In genomic region chr5:14463629-14464028, GRCh38 we compare ENCODE assay signal across 9 cellular contexts.
DNase-seq lines count a peak whose midpoint lies in the region; ATAC-seq, FAIRE-seq and TF ChIP-seq lines count a peak whose summit lies in the region.
"Had no signal": no experiment of that assay in that cellular context is flagged by ENCODE, and none has a peak within 500 bp of the region (broad histone marks: within the 10 kb centered on the region; RNA-seq: fewer than 3 reads in every experiment).

No MANE protein-coding gene starts in this region.

- ATAC-seq in pancreas (peak in 3 of 4 donors; percentile 41 to 78 (median 68)), HG02970 (IDR thresholded peaks at IDR 0.05; ENCODE audit: low FRiP score, unreplicated experiment) (no peak)

- H3K9me3 Mint-ChIP-seq in HFFc6: no peaks in the 10 kb centered on the region

- H3K4me3 ChIP-seq in endothelial cell of umbilical vein (replicated peaks in 1 of 3; ENCODE audit: insufficient read depth in 1 of 3, low read depth in 1 of 3, low read length in 3 of 3): no peak overlapping the region
- H3K4me3 ChIP-seq in pancreas: no peak overlapping the region
- H3K4me3 ChIP-seq in Karpas-422 (ENCODE audit: low read length): no peak overlapping the region

- peaks cover 21% of the 10 kb centered on the region for H3K27me3 Mint-ChIP-seq in HFFc6 (ENCODE audit: insufficient read depth)

- 60 to 62% methylated on average over 3 of the region's 3 CpGs for WGBS in pancreas, 2 donors

- H3K4me2 ChIP-seq in endothelial cell of umbilical vein (ENCODE audit: insufficient read depth, low read length) (peak overlapping the region; percentile 23), Karpas-422 (ENCODE audit: low read depth, low read length, poor library complexity, severe bottlenecking) (no peak overlapping the region)

- FAIRE-seq in endothelial cell of umbilical vein (lab: Jason Lieb, UNC): peak; percentile 94
- FAIRE-seq in pancreas (lab: Jason Lieb, UNC): no peak
- no peak for FAIRE-seq in urothelium cell line (lab: Jason Lieb, UNC)
- FAIRE-seq in GM12891 (lab: Jason Lieb, UNC): no peak

- BruUV-seq in endothelial cell of umbilical vein (replicated peaks; lab: Mats Ljungman, UMichigan): no TSS peak

- peak; percentile 80 for DNase-seq in HFFc6
- peak; percentile 97 to 98 for DNase-seq in NOMO-1 (lab: John Stamatoyannopoulos, UW; ENCODE audit: unreplicated experiment in 2 of 2)
- peak; percentile 96 for DNase-seq in endothelial cell of umbilical vein (ENCODE audit: low read depth, low spot score)
- no peak for DNase-seq in pancreas
- DNase-seq in urothelium cell line (ENCODE audit: low spot score): no peak
- DNase-seq in Karpas-422: no peak
- DNase-seq in GM12891 (ENCODE audit: insufficient read length, low spot score): no peak
- DNase-seq: amniotic stem cell had no signal

- H3K27ac ChIP-seq in endothelial cell of umbilical vein (ENCODE audit: insufficient read depth, low read depth, low read length) (peak overlapping the region; percentile 71), pancreas (no peak overlapping the region), Karpas-422 (ENCODE audit: low read length) (no peak overlapping the region)

- peaks cover 25% of the 10 kb centered on the region for H3K4me1 ChIP-seq in endothelial cell of umbilical vein (ENCODE audit: control insufficient read depth, extremely low read depth, insufficient read depth, low read length)
- H3K4me1 ChIP-seq in pancreas: peaks cover 4 to 8% (median 7%) of the 10 kb centered on the region in 3 donors
- no peaks in the 10 kb centered on the region for H3K4me1 ChIP-seq in Karpas-422 (ENCODE audit: low read length)

- H3K79me2 ChIP-seq in endothelial cell of umbilical vein (ENCODE audit: control insufficient read depth, insufficient read depth, low read length): no peaks in the 10 kb centered on the region
- no peaks in the 10 kb centered on the region for H3K79me2 ChIP-seq in Karpas-422 (ENCODE audit: low read length)

- POLR2A ChIA-PET in endothelial cell of umbilical vein (lab: Charles Lee): no interaction called here

- H3K27me3 ChIP-seq in endothelial cell of umbilical vein (ENCODE audit: control insufficient read depth in 2 of 2, insufficient read depth in 2 of 2, low read length in 2 of 2) (no peaks in the 10 kb centered on the region), pancreas (no peaks in the 10 kb centered on the region), Karpas-422 (ENCODE audit: low read length) (no peaks in the 10 kb centered on the region)

- no peak overlapping the region for H2AFZ ChIP-seq in endothelial cell of umbilical vein (ENCODE audit: low read depth, low read length)
- H2AFZ ChIP-seq in Karpas-422 (ENCODE audit: low read length): no peak overlapping the region

- no peak overlapping the region for H3K4me3 Mint-ChIP-seq in HFFc6

- H4K20me1 ChIP-seq in endothelial cell of umbilical vein (replicated peaks; ENCODE audit: control insufficient read depth, extremely low read depth, insufficient read depth, low read length) (no peaks in the 10 kb centered on the region), Karpas-422 (ENCODE audit: insufficient read depth, low read depth, low read length) (no peaks in the 10 kb centered on the region)

- dilution Hi-C loops in endothelial cell of umbilical vein (cut with MboI; ENCODE audit: extremely low pct_ligation_motif_present, low sequenced_read_pairs): no loop called here

- intact Hi-C loops in endothelial cell of umbilical vein (cut with micrococcal nuclease) (loop anchor here (1.0 to 5.0 kb wide), 2 partner anchors 14 to 66 kb away; no protein-coding TSS in a partner anchor), pancreas (cut with DNase I) (no loop called here)

- H3K27ac Mint-ChIP-seq in HFFc6: peak overlapping the region; percentile 71

- TF ChIP-seq POLR2A in endothelial cell of umbilical vein (IDR thresholded peaks at IDR 0.05; ENCODE audit: low read depth, low read length) (peak; percentile 57), GM12891 (IDR thresholded peaks at IDR 0.05; ENCODE audit: low read depth, low read length) (no peak)

- CTCF ChIA-PET in endothelial cell of umbilical vein (lab: Charles Lee): interaction anchor here (0.9 to 1.3 kb wide), 4 partner anchors 10 to 185 kb away, joined by 3 to 7 read pairs (median 4); no protein-coding TSS in a partner anchor

- peaks cover 68% of the 10 kb centered on the region for H3K36me3 Mint-ChIP-seq in HFFc6 (ENCODE audit: low read depth)

- H3K9me2 ChIP-seq in Karpas-422 (replicated peaks; ENCODE audit: insufficient read depth, low read length): no peaks in the 10 kb centered on the region

- H3K4me1 Mint-ChIP-seq in HFFc6 (ENCODE audit: low read depth): peaks cover 67% of the 10 kb centered on the region

- peaks cover 18 to 23% of the 10 kb centered on the region in 2 experiments for H3K36me3 ChIP-seq in endothelial cell of umbilical vein (ENCODE audit: control insufficient read depth in 2 of 2, extremely low read depth in 1 of 2, insufficient read depth in 2 of 2, low read length in 2 of 2)
- peaks cover 0 to 34% (median 3%) of the 10 kb centered on the region in 3 donors for H3K36me3 ChIP-seq in pancreas
- H3K36me3 ChIP-seq in Karpas-422 (ENCODE audit: insufficient read depth, low read length): no peaks in the 10 kb centered on the region

- no peak for TF ChIP-seq CTCF in HFFc6 (IDR thresholded peaks at IDR 0.05)
- no peak for TF ChIP-seq CTCF in endothelial cell of umbilical vein (IDR thresholded peaks at IDR 0.05; ENCODE audit: extremely low read depth in 1 of 2, insufficient read depth in 1 of 2, low read depth in 1 of 2, low read length in 2 of 2)
- no peak for TF ChIP-seq CTCF in pancreas (IDR thresholded peaks at IDR 0.05)

- no peaks in the 10 kb centered on the region for H3K9me1 ChIP-seq in endothelial cell of umbilical vein (replicated peaks; ENCODE audit: control insufficient read depth, extremely low read depth, insufficient read depth, low read length)

- H3K9ac ChIP-seq in endothelial cell of umbilical vein (replicated peaks; ENCODE audit: extremely low read depth, insufficient read depth, low read length) (peak overlapping the region; percentile 22), Karpas-422 (ENCODE audit: low read length) (no peak overlapping the region)

- H3K9me3 ChIP-seq in endothelial cell of umbilical vein (replicated peaks; ENCODE audit: control insufficient read depth, insufficient read depth, low read length) (no peaks in the 10 kb centered on the region), pancreas (no peaks in the 10 kb centered on the region), Karpas-422 (ENCODE audit: low read length) (no peaks in the 10 kb centered on the region)

TF ChIP-seq in endothelial cell of umbilical vein, 7 proteins besides CTCF, POLR2A, EP300 and RAD21:
- TF ChIP-seq MYC (IDR thresholded peaks at IDR 0.05; ENCODE audit: low read depth, low read length): no peak
- TF ChIP-seq JUN (IDR thresholded peaks at IDR 0.05; ENCODE audit: borderline replicate concordance, insufficient read depth, insufficient read length, low read depth): peak; percentile 60
- peak; percentile 5 for TF ChIP-seq MAX (IDR thresholded peaks at IDR 0.05; ENCODE audit: insufficient read depth, insufficient read length)
- peak; percentile 28 for TF ChIP-seq POLR2AphosphoS5 (IDR thresholded peaks at IDR 0.05; ENCODE audit: insufficient read depth, low read depth, low read length)
- TF ChIP-seq GATA2 (IDR thresholded peaks at IDR 0.05; ENCODE audit: insufficient read depth, insufficient read length, low read depth, low read length): peak; percentile 85

TF ChIP-seq in GM12891, 5 proteins besides CTCF, POLR2A, EP300 and RAD21:
- TF ChIP-seq TAF1 (IDR thresholded peaks at IDR 0.05; ENCODE audit: low read depth, low read length) (no peak), SPI1 (IDR thresholded peaks at IDR 0.05; ENCODE audit: low read depth, low read length) (no peak), POU2F2 (IDR thresholded peaks at IDR 0.05; ENCODE audit: low read depth, low read length) (no peak)

Comparison
In these comparisons a context has a peak if more than half of its experiments do, and no peak if none do; other contexts are left out.
1. DNase-seq: peak in HFFc6 (single experiment), NOMO-1 (2 of 2) and endothelial cell of umbilical vein (single experiment); none in pancreas (0 of 6), urothelium cell line (single experiment), Karpas-422 (single experiment) and GM12891 (single experiment).